ENCODE assay signal across 17 cellular contexts in genomic region chr1:230267338-230268065, GRCh38.
DNase-seq lines count a peak whose midpoint lies in the region; ATAC-seq and TF ChIP-seq lines count a peak whose summit lies in the region.
"Had no signal": no experiment of that assay in that cellular context is flagged by ENCODE, and none has a peak within 500 bp of the region (broad histone marks: within the 10 kb centered on the region; RNA-seq: fewer than 3 reads in every experiment).

No MANE protein-coding gene starts in this region.

- ATAC-seq in Right ventricle myocardium inferior (no peak), right cardiac atrium (no peak), memory B cell (ENCODE audit: low read depth) (no peak), upper lobe of right lung (no peak), HG03342 (IDR thresholded peaks at IDR 0.05; ENCODE audit: unreplicated experiment) (no peak), GM18868 (IDR thresholded peaks at IDR 0.05; ENCODE audit: unreplicated experiment) (no peak)

- no peak for TF ChIP-seq CTCF in upper lobe of right lung (IDR thresholded peaks at IDR 0.05)

- no peak overlapping the region for H3K4me3 Mint-ChIP-seq in memory B cell
- H3K4me3 Mint-ChIP-seq: mesothelial cell of epicardium had no signal

- no peaks in the 10 kb centered on the region for H3K9me3 Mint-ChIP-seq in memory B cell
- H3K9me3 Mint-ChIP-seq: mesothelial cell of epicardium had no signal

- H3K27ac ChIP-seq in right cardiac atrium (ENCODE audit: low read length) (no peak overlapping the region), upper lobe of right lung (no peak overlapping the region)
- H3K27ac ChIP-seq: brain microvascular endothelial cell, uterus had no signal

- intact Hi-C loops in Right ventricle myocardium inferior (cut with DNase I) (loop anchor here (5.0 kb wide), 2 partner anchors 40 to 605 kb away; no protein-coding TSS in a partner anchor), right cardiac atrium (cut with DNase I) (no loop called here), upper lobe of right lung (cut with DNase I) (no loop called here)

- 90% methylated on average over 17 of the region's 17 CpGs for WGBS in right cardiac atrium

- no peaks in the 10 kb centered on the region for H3K27me3 ChIP-seq in right cardiac atrium (ENCODE audit: control insufficient read depth, insufficient read depth)
- no peaks in the 10 kb centered on the region for H3K27me3 ChIP-seq in upper lobe of right lung
- H3K27me3 ChIP-seq: brain microvascular endothelial cell, gastrocnemius medialis, uterus had no signal

- H3K36me3 Mint-ChIP-seq in memory B cell: peaks cover 15% of the 10 kb centered on the region

- H3K36me3 ChIP-seq in upper lobe of right lung: peaks cover 33% of the 10 kb centered on the region
- H3K36me3 ChIP-seq: uterus had no signal

- no peak overlapping the region for H3K4me3 ChIP-seq in right cardiac atrium (ENCODE audit: low read length)
- no peak overlapping the region for H3K4me3 ChIP-seq in upper lobe of right lung
- H3K4me3 ChIP-seq: gastrocnemius medialis, GM12878, uterus had no signal

- peak overlapping the region; percentile 45 for H3K27ac Mint-ChIP-seq in memory B cell
- H3K27ac Mint-ChIP-seq: mesothelial cell of epicardium had no signal

- H3K27me3 Mint-ChIP-seq in memory B cell: no peaks in the 10 kb centered on the region

- H3K9me3 ChIP-seq in right cardiac atrium (ENCODE audit: control insufficient read depth, low read length) (no peaks in the 10 kb centered on the region), upper lobe of right lung (no peaks in the 10 kb centered on the region)
- H3K9me3 ChIP-seq: gastrocnemius medialis, uterus had no signal

- peak; percentile 58 for DNase-seq in Right ventricle myocardium inferior (ENCODE audit: missing footprints)
- no peak for DNase-seq in right cardiac atrium
- peak; percentile 47 for DNase-seq in NCI-H774 (lab: John Stamatoyannopoulos, UW)
- DNase-seq in memory B cell (ENCODE audit: low spot score in 2 of 2): no peak
- peak; percentile 55 for DNase-seq in upper lobe of right lung
- no peak for DNase-seq in stimulated activated CD4-positive, alpha-beta T cell treated with anti-CD3 and anti-CD28 coated beads, Interleukin-12 subunit alpha, Interleukin-12 subunit beta, amount 100 ng/mL, for 4 hours
- DNase-seq: brain microvascular endothelial cell, GOT3, KG1, NCI-H2029, OCI-M1 had no signal

- H3K4me1 ChIP-seq in right cardiac atrium (ENCODE audit: control insufficient read depth, insufficient read depth, low read length): peaks cover 4% of the 10 kb centered on the region
- peaks cover 26% of the 10 kb centered on the region for H3K4me1 ChIP-seq in upper lobe of right lung
- H3K4me1 ChIP-seq: uterus had no signal

- peaks cover 11% of the 10 kb centered on the region for H3K4me1 Mint-ChIP-seq in memory B cell

Comparison
In these comparisons a context has a peak if more than half of its experiments do, and no peak if none do; other contexts are left out.
1. DNase-seq: peak in Right ventricle myocardium inferior (single experiment), NCI-H774 (single experiment) and upper lobe of right lung (single experiment); none in right cardiac atrium (0 of 3), memory B cell (0 of 2) and stimulated activated CD4-positive, alpha-beta T cell treated with anti-CD3 and anti-CD28 coated beads, Interleukin-12 subunit alpha, Interleukin-12 subunit beta, amount 100 ng/mL, for 4 hours (single experiment).